8 cellular contexts compared by ENCODE assay signal in the genomic region with DNA sequence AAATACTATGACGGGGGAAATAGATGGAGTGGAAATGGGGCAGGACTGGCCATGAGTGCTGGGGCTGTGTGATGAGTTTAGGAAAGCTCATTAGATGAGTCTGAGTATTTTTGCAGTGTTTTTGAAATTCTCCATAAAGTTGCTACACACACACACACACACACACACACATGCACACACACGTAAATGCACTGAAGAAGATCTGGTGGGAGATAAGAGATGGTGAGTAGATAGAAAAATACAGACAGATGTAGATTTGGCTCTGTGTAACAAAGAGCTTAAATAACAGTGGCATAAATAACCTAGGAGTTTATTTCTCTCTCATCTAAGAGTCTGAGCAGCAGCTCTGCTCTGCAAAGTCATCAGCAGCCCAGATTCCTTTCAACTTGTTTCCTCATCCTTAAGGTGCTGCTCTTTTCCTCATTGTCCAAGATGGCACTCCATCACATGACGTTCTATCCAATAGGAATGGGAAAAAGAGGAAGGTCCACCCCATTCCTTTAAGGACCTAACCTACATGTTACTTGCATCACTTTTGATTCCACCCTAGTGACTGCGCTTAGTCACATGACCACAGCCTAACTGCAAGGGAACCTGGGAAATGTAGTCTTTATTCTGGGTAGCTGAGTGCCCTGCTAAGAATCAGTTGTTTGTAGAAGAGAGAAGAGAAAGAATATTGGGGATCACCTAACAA.
A peak's percentile ranks its signal among the peaks of the same experiment; 100 is the strongest.
DNase-seq lines count a peak whose midpoint lies in the region; ATAC-seq and TF ChIP-seq lines count a peak whose summit lies in the region.

No MANE protein-coding gene starts in this region.

- H3K27ac Mint-ChIP-seq in activated CD8-positive, alpha-beta T cell treated with anti-CD3 and anti-CD28 coated beads for 36 hours, result no peak overlapping the region

- POLR2A ChIA-PET in activated CD8-positive, alpha-beta T cell treated with anti-CD3 and anti-CD28 coated beads for 36 hours (lab: Charles Lee), result no interaction called here

- peak overlapping the region; percentile 2 for H3K4me3 ChIP-seq in Jurkat, Clone E6-1 (ENCODE audit: low read length)

- no peak for ATAC-seq in activated CD8-positive, alpha-beta T cell treated with anti-CD3 and anti-CD28 coated beads for 36 hours
- ATAC-seq in HG02981 (IDR thresholded peaks at IDR 0.05; ENCODE audit: unreplicated experiment) (no peak), GM19324 (IDR thresholded peaks at IDR 0.05; ENCODE audit: low FRiP score, unreplicated experiment) (no peak), GM21786 (IDR thresholded peaks at IDR 0.05; ENCODE audit: unreplicated experiment) (no peak)

- TF ChIP-seq CTCF in activated CD8-positive, alpha-beta T cell treated with anti-CD3 and anti-CD28 coated beads for 36 hours (IDR thresholded peaks at IDR 0.05), result no peak

- H3K9me3 Mint-ChIP-seq in activated CD8-positive, alpha-beta T cell treated with anti-CD3 and anti-CD28 coated beads for 36 hours, result no peaks in the 10 kb centered on the region

- no peaks in the 10 kb centered on the region for H3K4me1 Mint-ChIP-seq in activated CD8-positive, alpha-beta T cell treated with anti-CD3 and anti-CD28 coated beads for 36 hours (ENCODE audit: low read depth)

- peaks cover 20% of the 10 kb centered on the region for H3K27me3 Mint-ChIP-seq in activated CD8-positive, alpha-beta T cell treated with anti-CD3 and anti-CD28 coated beads for 36 hours

- H3K4me3 Mint-ChIP-seq in activated CD8-positive, alpha-beta T cell treated with anti-CD3 and anti-CD28 coated beads for 36 hours, result no peak overlapping the region

- CTCF ChIA-PET in activated CD8-positive, alpha-beta T cell treated with anti-CD3 and anti-CD28 coated beads for 36 hours (lab: Charles Lee), result no interaction called here

- no peaks in the 10 kb centered on the region for H3K36me3 Mint-ChIP-seq in activated CD8-positive, alpha-beta T cell treated with anti-CD3 and anti-CD28 coated beads for 36 hours (ENCODE audit: low read depth)

- intact Hi-C loops in activated CD8-positive, alpha-beta T cell treated with anti-CD3 and anti-CD28 coated beads for 36 hours (cut with micrococcal nuclease), result no loop called here

- peak; percentile 80 for DNase-seq in DMS53 (lab: John Stamatoyannopoulos, UW)
- peak; percentile 59 for DNase-seq in Jurkat, Clone E6-1 (ENCODE audit: low read depth, low spot score)
- DNase-seq in activated CD8-positive, alpha-beta T cell treated with anti-CD3 and anti-CD28 coated beads for 36 hours, result peak; percentile 5
- DNase-seq in left kidney (ENCODE audit: low read depth, low spot score), result peak; percentile 75
- no peak for DNase-seq in activated CD8-positive, alpha-beta memory T cell treated with anti-CD3 and anti-CD28 coated beads, Interleukin-2, amount 50 U/mL, for 48 hours
